ENCODE assay signal across 8 cellular contexts in the genomic region with DNA sequence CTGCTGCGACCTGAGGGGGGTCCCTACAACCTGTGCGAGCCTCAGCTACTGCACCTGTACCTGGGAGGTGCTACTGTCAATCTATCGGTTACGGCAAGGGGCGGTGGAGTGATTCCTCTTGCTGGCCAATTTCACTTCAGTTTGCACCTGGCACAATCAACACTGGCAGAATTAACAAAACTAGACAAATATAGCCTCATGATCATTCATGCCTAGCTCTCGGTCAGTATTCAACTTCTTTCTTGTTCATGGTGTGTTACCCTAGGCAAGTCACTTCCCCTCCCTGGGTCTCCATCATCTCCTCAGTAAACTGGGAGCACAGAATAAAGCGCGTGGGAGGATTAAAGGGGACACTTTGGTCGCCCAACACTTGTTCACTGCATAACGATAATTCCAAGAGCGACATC. TPM values are rescaled to one million over a fixed set of nuclear protein-coding genes. Genes with fewer than 3 reads are reported as not detected.
DNase-seq lines count a peak whose midpoint lies in the region; ATAC-seq and TF ChIP-seq lines count a peak whose summit lies in the region.

No MANE protein-coding gene starts in this region.

- peak overlapping the region; percentile 65 for H3K4me3 ChIP-seq in SU-DHL-6 (ENCODE audit: insufficient read depth, low read length, poor library complexity, severe bottlenecking)
- H3K4me3 ChIP-seq in spleen = peak overlapping the region; percentile 59 to 96 (median 90)

- H3F3A ChIP-seq in SU-DHL-6 (ENCODE audit: insufficient read depth) = peaks cover 6% of the 10 kb centered on the region; the same call in 1 of the 2 replicates

- H3K4me1 ChIP-seq in spleen = peaks cover 38 to 71% (median 51%) of the 10 kb centered on the region in 6 donors

- TF ChIP-seq CTCF in SU-DHL-6 (IDR thresholded peaks at IDR 0.05; ENCODE audit: insufficient read depth, low read length, poor library complexity, severe bottlenecking) (no peak), spleen (IDR thresholded peaks at IDR 0.05 in 8 of 11, conservative IDR thresholded peaks at IDR 0.05 in 3 of 11) (no peak)

- intact Hi-C loops in spleen (cut with DNase I; ENCODE audit: low total_unique reads) = loop anchor here (5.0 kb wide), 1 partner anchor 53 kb away; no protein-coding TSS in a partner anchor

- H3K9me3 ChIP-seq in SU-DHL-6 (ENCODE audit: insufficient read depth, low read length) = no peaks in the 10 kb centered on the region
- no peaks in the 10 kb centered on the region for H3K9me3 ChIP-seq in spleen

- no peak for DNase-seq in activated T-cell treated with anti-CD3 and anti-CD28 coated beads, Interleukin-2, amount 50 U/mL, for 4 hours
- DNase-seq in activated T-cell treated with anti-CD3 and anti-CD28 coated beads for 4 hours = no peak
- peak; percentile 68 for DNase-seq in germinal center (ENCODE audit: low spot score)
- DNase-seq in spleen = no peak
- no peak for DNase-seq in SIG-M5 treated with dmso at 0.1 percent for 504 hours (lab: John Stamatoyannopoulos, UW; ENCODE audit: unreplicated experiment)

- H3K79me2 ChIP-seq in SU-DHL-6 (ENCODE audit: insufficient read depth, low read length) = peaks cover 91% of the 10 kb centered on the region

- H3K36me3 ChIP-seq in SU-DHL-6 (ENCODE audit: low read length) = no peaks in the 10 kb centered on the region; the same call in 1 of the 2 replicates
- H3K36me3 ChIP-seq in spleen = peaks cover 0 to 46% (median 11%) of the 10 kb centered on the region in 6 donors

- peaks cover 16% of the 10 kb centered on the region for H3K36me3 Mint-ChIP-seq in activated T-cell treated with anti-CD3 and anti-CD28 coated beads, Interleukin-2, amount 50 U/mL, for 4 hours (ENCODE audit: insufficient read depth)

- peak overlapping the region; percentile 82 for H3K9ac ChIP-seq in SU-DHL-6 (ENCODE audit: low read length)

- peak overlapping the region; percentile 85 for H3K27ac ChIP-seq in SU-DHL-6 (ENCODE audit: low read depth, low read length)
- peak overlapping the region; percentile 81 to 97 (median 90) for H3K27ac ChIP-seq in spleen

- TF ChIP-seq POLR2A in spleen (IDR thresholded peaks at IDR 0.05) = no peak

- H4K20me1 ChIP-seq in SU-DHL-6 (ENCODE audit: low read depth, low read length) = peaks cover 5% of the 10 kb centered on the region; the same call in 1 of the 2 replicates

- 8 to 25% (median 13%) methylated on average over 11 of the region's 11 CpGs for WGBS in spleen, 5 donors

- H3K9me2 ChIP-seq in SU-DHL-6 (replicated peaks; ENCODE audit: insufficient read depth, low read length) = no peaks in the 10 kb centered on the region

- H3K9me3 Mint-ChIP-seq in activated T-cell treated with anti-CD3 and anti-CD28 coated beads, Interleukin-2, amount 50 U/mL, for 4 hours = no peaks in the 10 kb centered on the region

- peak overlapping the region; percentile 98 for H3K4me3 Mint-ChIP-seq in activated T-cell treated with anti-CD3 and anti-CD28 coated beads, Interleukin-2, amount 50 U/mL, for 4 hours

- H3K4me2 ChIP-seq in SU-DHL-6 (ENCODE audit: low read depth, low read length, poor library complexity, severe bottlenecking) = peak overlapping the region; percentile 74

- ATAC-seq in activated T-cell treated with anti-CD3 and anti-CD28 coated beads, Interleukin-2, amount 50 U/mL, for 4 hours = no peak
- ATAC-seq in HG03521 (IDR thresholded peaks at IDR 0.05; ENCODE audit: unreplicated experiment) = no peak
- no peak for ATAC-seq in GM21390 (IDR thresholded peaks at IDR 0.05; ENCODE audit: unreplicated experiment)

- H3K27me3 ChIP-seq in SU-DHL-6 (ENCODE audit: low read length) (no peaks in the 10 kb centered on the region), spleen (replicated peaks in 1 of 7) (no peaks in the 10 kb centered on the region)

- H3K4me1 Mint-ChIP-seq in activated T-cell treated with anti-CD3 and anti-CD28 coated beads, Interleukin-2, amount 50 U/mL, for 4 hours (ENCODE audit: low read depth) = peaks cover 57% of the 10 kb centered on the region

- no peaks in the 10 kb centered on the region for H3K27me3 Mint-ChIP-seq in activated T-cell treated with anti-CD3 and anti-CD28 coated beads, Interleukin-2, amount 50 U/mL, for 4 hours (ENCODE audit: low read depth)

- no peak overlapping the region for H2AFZ ChIP-seq in SU-DHL-6 (ENCODE audit: low read depth, low read length, severe bottlenecking)

RNA-seq across cellular contexts. Expression of a gene that starts 0.6 kb away (rescaled TPM):
- total RNA-seq in activated T-cell treated with anti-CD3 and anti-CD28 coated beads, Interleukin-2, amount 50 U/mL, for 4 hours = 10 to 100 TPM; 21.5 to 29.3 (median 28.3) TPM
- total RNA-seq in spleen = 10 to 100 TPM in 5 of 7 donors, 1 to 10 TPM in 2; 7.7 to 15.3 (median 13.2) TPM
- 10 to 100 TPM; 20.5 to 24.5 (median 22.6) TPM for polyA plus RNA-seq in spleen

RNA-seq across cellular contexts. Expression of a gene that starts 0.9 kb away (rescaled TPM):
- 100 to 1,000 TPM in 1 of 3 donors, 10 to 100 TPM in 2; 82.6 to 104 (median 91.4) TPM for total RNA-seq in activated T-cell treated with anti-CD3 and anti-CD28 coated beads, Interleukin-2, amount 50 U/mL, for 4 hours
- 100 to 1,000 TPM; 232 to 329 (median 281) TPM for total RNA-seq in spleen
- polyA plus RNA-seq in spleen = 100 to 1,000 TPM in 2 of 3 donors, 10 to 100 TPM in 1; 70.5 to 192 (median 190) TPM

RNA-seq across cellular contexts. Expression of a gene that starts 48.0 kb away (rescaled TPM):
- under 1 TPM in 2 of 3 donors, not detected in 1; 0.18 to 0.37 TPM for total RNA-seq in activated T-cell treated with anti-CD3 and anti-CD28 coated beads, Interleukin-2, amount 50 U/mL, for 4 hours
- 10 to 100 TPM in 5 of 7 donors, 1 to 10 TPM in 2; 4.5 to 18.7 (median 12.0) TPM for total RNA-seq in spleen
- 1 to 10 TPM; 2.1 to 4.4 (median 4.1) TPM for polyA plus RNA-seq in spleen

Comparison
In these comparisons a context has a peak if more than half of its experiments do, and no peak if none do; other contexts are left out.
1. RNA of a gene that starts 48.0 kb away (total RNA-seq): 4.5 to 18.7 TPM in spleen; 0.18 to 0.37 TPM in activated T-cell treated with anti-CD3 and anti-CD28 coated beads, Interleukin-2, amount 50 U/mL, for 4 hours; every median in the first group is over 4 times any median in the second.